ENCODE assay signal across 17 cellular contexts in the genomic region with DNA sequence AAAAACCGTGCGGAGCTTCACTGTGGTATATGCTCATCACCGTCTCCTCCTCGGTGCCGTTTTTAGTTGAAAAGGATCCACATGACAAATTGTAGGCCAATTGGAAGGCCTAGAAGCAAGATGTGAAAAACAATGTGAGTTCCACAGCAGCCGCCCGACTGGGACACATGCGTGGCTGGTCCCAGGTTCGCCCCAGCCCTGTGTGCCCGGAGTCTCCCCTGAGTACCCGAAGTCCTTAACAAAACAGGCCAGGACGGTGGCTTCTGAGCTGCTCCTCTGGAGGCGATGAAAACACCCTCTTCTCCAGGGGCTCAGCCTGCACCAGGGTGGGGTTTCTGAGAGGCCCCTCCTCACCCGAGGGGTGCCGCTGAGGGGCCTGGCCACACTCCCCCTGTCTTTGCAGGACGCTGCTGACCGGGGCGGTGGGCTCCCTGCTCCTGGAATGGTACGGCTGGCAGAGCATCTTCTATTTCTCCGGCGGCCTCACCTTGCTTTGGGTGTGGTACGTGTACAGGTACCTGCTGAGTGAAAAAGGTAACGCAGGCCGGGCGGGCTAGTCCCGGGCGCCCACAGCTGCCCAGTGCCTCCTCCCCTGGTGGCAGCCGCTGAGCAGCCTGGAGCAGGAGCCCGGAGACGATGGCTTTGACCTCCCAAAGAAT. TPM values are rescaled to one million over a fixed set of nuclear protein-coding genes. Genes with fewer than 3 reads are reported as not detected.
DNase-seq lines count a peak whose midpoint lies in the region; TF ChIP-seq lines count a peak whose summit lies in the region.
"Had no signal": no experiment of that assay in that cellular context is flagged by ENCODE, and none has a peak within 500 bp of the region (broad histone marks: within the 10 kb centered on the region; RNA-seq: fewer than 3 reads in every experiment).

No MANE protein-coding gene starts in this region.

- CTCF ChIA-PET in mammary epithelial cell (lab: Charles Lee; ENCODE audit: low non-redundant PET) = no interaction called here

- peak; percentile 9 for DNase-seq in GM10266 (ENCODE audit: extremely low spot score)
- DNase-seq in mammary epithelial cell = no peak
- no peak for DNase-seq in neuronal stem cell (ENCODE audit: low spot score)
- no peak for DNase-seq in ecto neural progenitor cell (ENCODE audit: low spot score)
- DNase-seq in SIG-M5 treated with dmso at 0.1 percent for 504 hours (lab: John Stamatoyannopoulos, UW; ENCODE audit: unreplicated experiment) = no peak
- DNase-seq in mesothelial cell of epicardium (ENCODE audit: low spot score in 2 of 2, unreplicated experiment in 2 of 2) = no peak
- no peak for DNase-seq in NCI-H1105 treated with DMSO at 0.1 percent for 48 hours (lab: John Stamatoyannopoulos, UW)
- DNase-seq: Calu3; CD8-positive, alpha-beta T cell; DMS79 treated with DMSO at 0.1 percent for 48 hours; GF-D8; GM23248; H9; KG1 had no signal

- peak overlapping the region; percentile 60 for H2AK5ac ChIP-seq in neuronal stem cell (ENCODE audit: low read depth, low read length)

- H3K4me1 Mint-ChIP-seq in mesothelial cell of epicardium = peaks cover 4% of the 10 kb centered on the region

- H2BK5ac ChIP-seq in neuronal stem cell (ENCODE audit: low read length) = no peak overlapping the region

- intact Hi-C loops in mammary epithelial cell (cut with micrococcal nuclease) = no loop called here

- H4K8ac ChIP-seq in neuronal stem cell (ENCODE audit: low read depth, low read length) = no peak overlapping the region

- peak overlapping the region; percentile 67 for H2BK15ac ChIP-seq in neuronal stem cell (ENCODE audit: low read length)

- no peaks in the 10 kb centered on the region for H3K9me2 ChIP-seq in Loucy (replicated peaks; ENCODE audit: low read depth, low read length)

- H3K27me3 Mint-ChIP-seq in mesothelial cell of epicardium (ENCODE audit: low read depth) = no peaks in the 10 kb centered on the region

- H3K9ac ChIP-seq in Loucy (ENCODE audit: low read depth, low read length, poor library complexity, severe bottlenecking) (peak overlapping the region; percentile 44), mammary epithelial cell (ENCODE audit: insufficient read depth, low read length) (no peak overlapping the region), neuronal stem cell (ENCODE audit: low read depth, low read length, poor library complexity) (no peak overlapping the region)
- H3K9ac ChIP-seq: GM23248 had no signal

- dilution Hi-C loops in mammary epithelial cell (cut with HindIII; ENCODE audit: low sequenced_read_pairs) = no loop called here

- H3K4me2 ChIP-seq in Loucy (ENCODE audit: low read depth, low read length, poor library complexity, severe bottlenecking) (peak overlapping the region; percentile 42), mammary epithelial cell (ENCODE audit: insufficient read depth, low read depth, low read length) (peak overlapping the region; percentile 77), neuronal stem cell (ENCODE audit: insufficient read depth, low read length, poor library complexity, severe bottlenecking) (no peak overlapping the region)

- H3K36me3 Mint-ChIP-seq in mesothelial cell of epicardium = no peaks in the 10 kb centered on the region

- no peak overlapping the region for H2BK120ac ChIP-seq in neuronal stem cell (ENCODE audit: low read depth, low read length)

- H3K4me3 Mint-ChIP-seq in mesothelial cell of epicardium = no peak overlapping the region
- H3K4me3 Mint-ChIP-seq: CD8-positive, alpha-beta T cell; H9 had no signal

- no peak overlapping the region for H3K18ac ChIP-seq in neuronal stem cell (ENCODE audit: low read length)

- H3K4me3 ChIP-seq in Loucy (ENCODE audit: low read length, poor library complexity, severe bottlenecking) = no peak overlapping the region
- H3K4me3 ChIP-seq in mammary epithelial cell (replicated peaks in 1 of 3; ENCODE audit: insufficient read depth in 1 of 3, low read depth in 2 of 3, low read length in 3 of 3) = no peak overlapping the region
- H3K4me3 ChIP-seq in neuronal stem cell (ENCODE audit: low read length in 2 of 2) = no peak overlapping the region
- H3K4me3 ChIP-seq: BLaER1 treated with 17β-estradiol and CSF1 and Interleukin-3, amounts not matched to agents 10 nM and 100 nM; GM12878; GM23248 had no signal

- no TSS peak for BruUV-seq in mammary epithelial cell (replicated peaks; lab: Mats Ljungman, UMichigan)

- H3K9me3 Mint-ChIP-seq in mesothelial cell of epicardium = no peaks in the 10 kb centered on the region
- H3K9me3 Mint-ChIP-seq: CD8-positive, alpha-beta T cell; H9 had no signal

- H3K79me2 ChIP-seq in Loucy (ENCODE audit: insufficient read depth, low read length) (peaks cover 38% of the 10 kb centered on the region), mammary epithelial cell (ENCODE audit: insufficient read depth, low read length) (no peaks in the 10 kb centered on the region)

- no peak overlapping the region for H4K91ac ChIP-seq in neuronal stem cell (ENCODE audit: low read depth, low read length, poor library complexity)

- H3K27me3 ChIP-seq in Loucy (ENCODE audit: insufficient read depth, low read length, poor library complexity, severe bottlenecking) (no peaks in the 10 kb centered on the region), mammary epithelial cell (ENCODE audit: insufficient read depth, low read length) (no peaks in the 10 kb centered on the region), neuronal stem cell (ENCODE audit: control insufficient read depth in 3 of 3, insufficient read depth in 3 of 3, low read depth in 1 of 3, low read length in 3 of 3) (peaks cover 0 to 33% (median 0%) of the 10 kb centered on the region in 3 experiments)
- H3K27me3 ChIP-seq: BLaER1 treated with 17β-estradiol and CSF1 and Interleukin-3, amounts not matched to agents 10 nM and 100 nM had no signal

- H3K14ac ChIP-seq in neuronal stem cell (ENCODE audit: low read length) = no peak overlapping the region

- H3K36me3 ChIP-seq in Loucy (ENCODE audit: insufficient read depth, low read length) (peaks cover 19% of the 10 kb centered on the region; the same call in 1 of the 2 replicates), mammary epithelial cell (ENCODE audit: insufficient read depth, low read length) (no peaks in the 10 kb centered on the region), neuronal stem cell (replicated peaks in 1 of 2; ENCODE audit: control insufficient read depth in 2 of 2, insufficient read depth in 2 of 2, low read length in 2 of 2) (peaks cover 0 to 4% of the 10 kb centered on the region in 2 donors)

- no peak overlapping the region for H3K23ac ChIP-seq in neuronal stem cell (ENCODE audit: low read depth, low read length, poor library complexity)

- H3K27ac ChIP-seq in mammary epithelial cell (ENCODE audit: insufficient read depth, low read depth, low read length) (no peak overlapping the region), neuronal stem cell (replicated peaks; ENCODE audit: low read length) (no peak overlapping the region)
- H3K27ac ChIP-seq: GM23248 had no signal

- H4K20me1 ChIP-seq in Loucy (ENCODE audit: insufficient read depth, low read length, poor library complexity, severe bottlenecking) (peaks cover 2% of the 10 kb centered on the region), mammary epithelial cell (ENCODE audit: insufficient read depth, low read length) (no peaks in the 10 kb centered on the region)

- in situ Hi-C loops in mammary epithelial cell (cut with MboI; ENCODE audit: low sequenced_read_pairs in 2 of 2) = no loop called here

- no peaks in the 10 kb centered on the region for H3F3A ChIP-seq in Loucy (ENCODE audit: low read depth)

- H3K27ac Mint-ChIP-seq in mesothelial cell of epicardium = no peak overlapping the region
- H3K27ac Mint-ChIP-seq: CD8-positive, alpha-beta T cell had no signal

- no peak overlapping the region for H3K4ac ChIP-seq in neuronal stem cell (ENCODE audit: low read length)

- H2BK12ac ChIP-seq in neuronal stem cell (ENCODE audit: low read length) = peak overlapping the region; percentile 14

- H3K9me3 ChIP-seq in Loucy (ENCODE audit: insufficient read depth, low read depth, low read length) = no peaks in the 10 kb centered on the region
- H3K9me3 ChIP-seq in mammary epithelial cell (replicated peaks; ENCODE audit: insufficient read depth, low read length) = no peaks in the 10 kb centered on the region
- peaks cover 0 to 5% of the 10 kb centered on the region in 2 donors for H3K9me3 ChIP-seq in neuronal stem cell (replicated peaks in 1 of 2; ENCODE audit: control insufficient read depth in 2 of 2, insufficient read depth in 1 of 2, low read depth in 1 of 2, low read length in 2 of 2)
- H3K9me3 ChIP-seq: BLaER1 treated with 17β-estradiol and CSF1 and Interleukin-3, amounts not matched to agents 10 nM and 100 nM had no signal

- H2AFZ ChIP-seq in Loucy (ENCODE audit: low read length) (no peak overlapping the region), mammary epithelial cell (ENCODE audit: low read depth, low read length) (peak overlapping the region; percentile 84), neuronal stem cell (ENCODE audit: low read length) (no peak overlapping the region)
- H2AFZ ChIP-seq: GM23248 had no signal

- H3K79me1 ChIP-seq in neuronal stem cell (ENCODE audit: low read depth, low read length) = peaks cover 4% of the 10 kb centered on the region

- WGBS in mammary epithelial cell (ENCODE audit: low coverage, missing lambda C conversion rate) = 95% methylated on average over 20 of the region's 30 CpGs
- WGBS in neuronal stem cell (ENCODE audit: extremely low coverage in 2 of 2, insufficient read length in 2 of 2, insufficient replicate concordance in 1 of 2), 2 donors = no CpG with 5 or more reads among the region's 30 CpGs

- TF ChIP-seq CTCF in GM10266 (IDR thresholded peaks at IDR 0.05; ENCODE audit: control insufficient read depth, insufficient read depth, low read depth, missing control alignments) = no peak
- TF ChIP-seq CTCF in Loucy (conservative IDR thresholded peaks at IDR 0.05; ENCODE audit: low read length) = no peak
- no peak for TF ChIP-seq CTCF in mammary epithelial cell (conservative IDR thresholded peaks at IDR 0.05 in 1 of 2, IDR thresholded peaks at IDR 0.05 in 1 of 2; ENCODE audit: extremely low read depth in 1 of 2, insufficient read depth in 1 of 2, low read depth in 1 of 2, low read length in 2 of 2)
- no peak for TF ChIP-seq CTCF in mesothelial cell of epicardium (IDR thresholded peaks at IDR 0.05; ENCODE audit: unreplicated experiment)

- H3K4me1 ChIP-seq in Loucy (ENCODE audit: insufficient read depth, low read length, poor library complexity, severe bottlenecking) (peaks cover 36% of the 10 kb centered on the region), mammary epithelial cell (ENCODE audit: insufficient read depth, low read length) (peaks cover 23% of the 10 kb centered on the region), neuronal stem cell (ENCODE audit: control insufficient read depth in 2 of 2, insufficient read depth in 1 of 2, low read depth in 1 of 2, low read length in 2 of 2) (peaks cover 0 to 5% of the 10 kb centered on the region in 2 donors)

RNA-seq across cellular contexts. Expression of a gene that starts 9.8 kb away (rescaled TPM):
- total RNA-seq in mammary epithelial cell (under 1 TPM; 0.33 to 0.67 TPM), mesothelial cell of epicardium (5.3 to 7.1 TPM (median 5.7 TPM) in 3 replicates)
- 0.09 TPM for polyA plus RNA-seq in mammary epithelial cell
- not detected for polyA minus RNA-seq in mammary epithelial cell
- polyA plus RNA-seq in neuronal stem cell (2013, experiment 1 of 2) = 1.6 TPM
- 1.9 TPM for polyA plus RNA-seq in neuronal stem cell (2013, experiment 2 of 2)

RNA-seq across cellular contexts. Expression of a gene that starts 24.4 kb away (rescaled TPM):
- 10 to 100 TPM; 34.5 to 43.2 TPM for total RNA-seq in mammary epithelial cell
- polyA plus RNA-seq in mammary epithelial cell = 29.7 TPM
- 47.5 TPM for polyA minus RNA-seq in mammary epithelial cell
- polyA plus RNA-seq in neuronal stem cell (2013, experiment 1 of 2) = 34.3 TPM
- polyA plus RNA-seq in neuronal stem cell (2013, experiment 2 of 2) = 35.7 TPM
- 57.8 to 59.2 TPM (median 57.9 TPM) in 3 replicates for total RNA-seq in mesothelial cell of epicardium

RNA-seq across cellular contexts. Expression of a gene that starts 36.0 kb away (rescaled TPM):
- 10 to 100 TPM; 38.7 to 53.2 TPM for total RNA-seq in mammary epithelial cell
- 13.6 TPM for polyA plus RNA-seq in mammary epithelial cell
- 31.4 TPM for polyA minus RNA-seq in mammary epithelial cell
- 50.1 TPM for polyA plus RNA-seq in neuronal stem cell (2013, experiment 1 of 2)
- polyA plus RNA-seq in neuronal stem cell (2013, experiment 2 of 2) = 49.8 TPM
- total RNA-seq in mesothelial cell of epicardium = 70.3 to 73.1 TPM (median 70.5 TPM) in 3 replicates

RNA-seq across cellular contexts. Expression of a gene that starts 44.4 kb away (rescaled TPM):
- total RNA-seq in mammary epithelial cell (not detected), mesothelial cell of epicardium (not detected in 3 replicates)
- polyA plus RNA-seq in mammary epithelial cell = not detected
- not detected for polyA minus RNA-seq in mammary epithelial cell
- not detected for polyA plus RNA-seq in neuronal stem cell (2013, experiment 1 of 2)
- polyA plus RNA-seq in neuronal stem cell (2013, experiment 2 of 2) = not detected
- total RNA-seq: Calu3, GM23248 had no signal
- polyA plus RNA-seq: GM23248 had no signal
